In the genomic region with DNA sequence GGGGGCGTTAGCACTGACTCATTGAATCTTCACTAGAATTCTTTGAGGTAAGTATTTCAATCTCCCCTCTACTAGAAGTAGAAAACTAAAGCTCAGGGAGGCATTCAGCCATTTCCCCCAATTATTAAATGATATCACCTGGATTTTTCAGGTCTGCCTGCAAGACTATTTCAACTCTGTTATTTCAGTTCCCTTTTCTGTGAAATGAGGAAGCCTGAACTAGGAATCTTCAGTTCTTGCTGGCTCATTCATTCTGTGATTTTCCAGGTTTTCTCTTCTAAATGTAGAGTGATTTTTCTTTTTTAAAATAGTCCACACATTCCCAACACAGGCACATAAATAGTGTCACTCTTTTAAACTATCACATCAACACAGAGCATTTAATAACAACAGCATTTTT, we compare ENCODE assay signal across 18 cellular contexts.
DNase-seq lines count a peak whose midpoint lies in the region; ATAC-seq and TF ChIP-seq lines count a peak whose summit lies in the region.
"Had no signal": no experiment of that assay in that cellular context is flagged by ENCODE, and none has a peak within 500 bp of the region (broad histone marks: within the 10 kb centered on the region; RNA-seq: fewer than 3 reads in every experiment).

No MANE protein-coding gene starts in this region.

- H3F3A ChIP-seq in neural progenitor cell (ENCODE audit: low read depth), result no peaks in the 10 kb centered on the region

- H3K27ac Mint-ChIP-seq in neural progenitor cell, result no peak overlapping the region
- H3K27ac Mint-ChIP-seq in stimulated activated naive B cell treated with anti-CD40 and anti-IgM and Interleukin-4, amounts not matched to agents 10 μg/mL and 1 μg/mL and 100 μg/mL, for 72 hours, result no peak overlapping the region
- H3K27ac Mint-ChIP-seq: B cell; CD8-positive, alpha-beta T cell had no signal

- TF ChIP-seq CTCF in neural progenitor cell (IDR thresholded peaks at IDR 0.05) (no peak), omental fat pad (IDR thresholded peaks at IDR 0.05) (no peak)

- H3K9ac ChIP-seq in neural progenitor cell, result no peak overlapping the region
- H3K9ac ChIP-seq: GM23248, SK-N-SH had no signal

- H2AFZ ChIP-seq in neural progenitor cell (replicated peaks), result peak overlapping the region; percentile 93
- H2AFZ ChIP-seq: GM23248 had no signal

- H3K9me3 Mint-ChIP-seq in neural progenitor cell, result no peaks in the 10 kb centered on the region
- peaks cover 0 to 1% of the 10 kb centered on the region in 2 donors for H3K9me3 Mint-ChIP-seq in stimulated activated naive B cell treated with anti-CD40 and anti-IgM and Interleukin-4, amounts not matched to agents 10 μg/mL and 1 μg/mL and 100 μg/mL, for 72 hours
- H3K9me3 Mint-ChIP-seq: CD8-positive, alpha-beta T cell had no signal

- H3K4me1 ChIP-seq in neural progenitor cell, result peaks cover 31% of the 10 kb centered on the region

- H3K4me1 Mint-ChIP-seq in neural progenitor cell, result peaks cover 18% of the 10 kb centered on the region
- H3K4me1 Mint-ChIP-seq in stimulated activated naive B cell treated with anti-CD40 and anti-IgM and Interleukin-4, amounts not matched to agents 10 μg/mL and 1 μg/mL and 100 μg/mL, for 72 hours, result peaks cover 0 to 6% of the 10 kb centered on the region in 2 donors

- no peak overlapping the region for H3K4me2 ChIP-seq in neural progenitor cell

- DNase-seq in CD1c-positive myeloid dendritic cell (ENCODE audit: extremely low spot score) (peak; percentile 29), KBM-7 (peak; percentile 43), SKM-1 treated with dmso at 0.1 percent for 144 hours (lab: John Stamatoyannopoulos, UW; ENCODE audit: unreplicated experiment) (peak; percentile 50), neural progenitor cell (ENCODE audit: low spot score) (no peak), omental fat pad (ENCODE audit: low spot score) (no peak)
- DNase-seq in stimulated activated naive B cell treated with anti-CD40 and anti-IgM and Interleukin-4, amounts not matched to agents 10 μg/mL and 1 μg/mL and 100 μg/mL, for 72 hours, result no peak
- DNase-seq: CD8-positive, alpha-beta T cell; Karpas-422; NCI-H1436 treated with DMSO at 0.1 percent for 48 hours; NCI-H2029 treated with DMSO at 0.1 percent for 48 hours; NCI-H510A; NCI-H774; SHP77; SK-N-SH had no signal

- no peak overlapping the region for H3K27ac ChIP-seq in neural progenitor cell
- H3K27ac ChIP-seq: GM23248 had no signal

- no peak overlapping the region for H3K4me3 ChIP-seq in neural progenitor cell
- H3K4me3 ChIP-seq: GM23248 had no signal

- H3K36me3 ChIP-seq in neural progenitor cell, result no peaks in the 10 kb centered on the region

- H3K9me3 ChIP-seq in neural progenitor cell (ENCODE audit: low read depth), result no peaks in the 10 kb centered on the region
- H3K9me3 ChIP-seq: SK-N-SH had no signal

- H4K20me1 ChIP-seq in neural progenitor cell (ENCODE audit: low read depth), result no peaks in the 10 kb centered on the region

- no peaks in the 10 kb centered on the region for H3K27me3 ChIP-seq in neural progenitor cell

- no peaks in the 10 kb centered on the region for H3K36me3 Mint-ChIP-seq in neural progenitor cell
- H3K36me3 Mint-ChIP-seq in stimulated activated naive B cell treated with anti-CD40 and anti-IgM and Interleukin-4, amounts not matched to agents 10 μg/mL and 1 μg/mL and 100 μg/mL, for 72 hours, result no peaks in the 10 kb centered on the region
- H3K36me3 Mint-ChIP-seq: CD8-positive, alpha-beta T cell had no signal

- H3K27me3 Mint-ChIP-seq in neural progenitor cell (ENCODE audit: insufficient read depth, low read depth), result peaks cover 2% of the 10 kb centered on the region
- peaks cover 40 to 50% of the 10 kb centered on the region in 2 donors for H3K27me3 Mint-ChIP-seq in stimulated activated naive B cell treated with anti-CD40 and anti-IgM and Interleukin-4, amounts not matched to agents 10 μg/mL and 1 μg/mL and 100 μg/mL, for 72 hours

- H3K4me3 Mint-ChIP-seq in neural progenitor cell, result no peak overlapping the region
- H3K4me3 Mint-ChIP-seq in stimulated activated naive B cell treated with anti-CD40 and anti-IgM and Interleukin-4, amounts not matched to agents 10 μg/mL and 1 μg/mL and 100 μg/mL, for 72 hours, result no peak overlapping the region
- H3K4me3 Mint-ChIP-seq: B cell; CD8-positive, alpha-beta T cell had no signal

- ATAC-seq in omental fat pad (ENCODE audit: low FRiP score), result no peak
- no peak for ATAC-seq in stimulated activated naive B cell treated with anti-CD40 and anti-IgM and Interleukin-4, amounts not matched to agents 10 μg/mL and 1 μg/mL and 100 μg/mL, for 72 hours (replicated peaks)
- ATAC-seq in HG02642 (IDR thresholded peaks at IDR 0.05; ENCODE audit: poor library complexity, unreplicated experiment), result no peak
- ATAC-seq: CD8-positive, alpha-beta T cell; HepG2 had no signal

- no peaks in the 10 kb centered on the region for H3K79me2 ChIP-seq in neural progenitor cell (ENCODE audit: low read depth)

- in situ Hi-C loops in KBM-7 (cut with MboI; ENCODE audit: low pct_unique_long_range_greater_than_20kb, low sequenced_read_pairs), result loop anchor here (25.0 kb wide), 2 partner anchors 597 to 797 kb away; no protein-coding TSS in a partner anchor

Comparison
In these comparisons a context has a peak if more than half of its experiments do, and no peak if none do; other contexts are left out.
1. DNase-seq: peak in CD1c-positive myeloid dendritic cell (single experiment), KBM-7 (single experiment) and SKM-1 treated with dmso at 0.1 percent for 144 hours (single experiment); none in neural progenitor cell (single experiment), omental fat pad (single experiment) and stimulated activated naive B cell treated with anti-CD40 and anti-IgM and Interleukin-4, amounts not matched to agents 10 μg/mL and 1 μg/mL and 100 μg/mL, for 72 hours (single experiment).